In genomic region chr7:116327751-116328150, GRCh38 we compare ENCODE assay signal across 18 cellular contexts.
DNase-seq lines count a peak whose midpoint lies in the region; ATAC-seq, FAIRE-seq and TF ChIP-seq lines count a peak whose summit lies in the region.
"Had no signal": no experiment of that assay in that cellular context is flagged by ENCODE, and none has a peak within 500 bp of the region (broad histone marks: within the 10 kb centered on the region; RNA-seq: fewer than 3 reads in every experiment).

No MANE protein-coding gene starts in this region.

- 7% methylated on average over 7 of the region's 7 CpGs for WGBS in K562 (ENCODE audit: insufficient coverage, low coverage, missing lambda C conversion rate)

- H2AFZ ChIP-seq in K562 (ENCODE audit: low read depth, low read length): no peak overlapping the region

- no peaks in the 10 kb centered on the region for H3K79me2 ChIP-seq in K562 (ENCODE audit: control insufficient read depth, insufficient read depth, low read length)

- peaks cover 12% of the 10 kb centered on the region for H3K4me1 Mint-ChIP-seq in Calu3 (ENCODE audit: low read depth, unreplicated experiment)
- H3K4me1 Mint-ChIP-seq: activated naive CD8-positive, alpha-beta T cell treated with anti-CD3 and anti-CD28 coated beads, Interleukin-2, amount 10 ng/mL, durations not matched to agents 7 days and 5 days had no signal

- no peaks in the 10 kb centered on the region for H3K27me3 Mint-ChIP-seq in Calu3 (ENCODE audit: unreplicated experiment)

- no peak for TF ChIP-seq RAD21 in K562 (CRISPR knock-in tag; conservative IDR thresholded peaks at IDR 0.05 in 1 of 2, IDR thresholded peaks at IDR 0.05 in 1 of 2)

- H3K9me3 Mint-ChIP-seq in Calu3 (ENCODE audit: low read depth, unreplicated experiment): no peaks in the 10 kb centered on the region
- H3K9me3 Mint-ChIP-seq: activated naive CD8-positive, alpha-beta T cell treated with anti-CD3 and anti-CD28 coated beads, Interleukin-2, amount 10 ng/mL, durations not matched to agents 7 days and 5 days; neural crest cell had no signal

- intact Hi-C loops in K562 (cut with micrococcal nuclease) (no loop called here), Calu3 (cut with micrococcal nuclease; ENCODE audit: unreplicated experiment) (no loop called here)

- no peaks in the 10 kb centered on the region for H3K4me1 ChIP-seq in K562 (replicated peaks in 1 of 2; ENCODE audit: control insufficient read depth in 2 of 2, insufficient read depth in 2 of 2, low read length in 2 of 2)

- no peak for FAIRE-seq in HTR-8/SVneo (lab: Jason Lieb, UNC)
- FAIRE-seq in K562 (lab: Jason Lieb, UNC): no peak
- FAIRE-seq: A204.1, keratinocyte had no signal

- BruUV-seq in K562 (replicated peaks; lab: Mats Ljungman, UMichigan) (no TSS peak), Calu3 (replicated peaks; lab: Mats Ljungman, UMichigan) (no TSS peak)

- no peak overlapping the region for H3K4me3 Mint-ChIP-seq in Calu3 (ENCODE audit: low read depth, unreplicated experiment)
- H3K4me3 Mint-ChIP-seq: activated naive CD8-positive, alpha-beta T cell treated with anti-CD3 and anti-CD28 coated beads, Interleukin-2, amount 10 ng/mL, durations not matched to agents 7 days and 5 days; neural crest cell; T-helper 17 cell had no signal

- no peak overlapping the region for H3K27ac Mint-ChIP-seq in Calu3 (ENCODE audit: unreplicated experiment)
- H3K27ac Mint-ChIP-seq: activated naive CD8-positive, alpha-beta T cell treated with anti-CD3 and anti-CD28 coated beads, Interleukin-2, amount 10 ng/mL, durations not matched to agents 7 days and 5 days; T-helper 17 cell had no signal

- H3K9me3 ChIP-seq in K562 (replicated peaks; ENCODE audit: control insufficient read depth, insufficient read depth, low read depth, low read length): no peaks in the 10 kb centered on the region

- no peak for TF ChIP-seq POLR2A in K562 (conservative IDR thresholded peaks at IDR 0.05)

- CTCF ChIA-PET in K562 (lab: Yijun Ruan, JAX; ENCODE audit: low intra/inter-chr PET ratio): no interaction called here
- CTCF ChIA-PET in Calu3 (lab: Charles Lee): no interaction called here

- H3K9me1 ChIP-seq in K562 (ENCODE audit: control insufficient read depth, insufficient read depth, low read length): no peaks in the 10 kb centered on the region

- TF ChIP-seq CTCF in K562 (IDR thresholded peaks at IDR 0.05 in 2 of 3, conservative IDR thresholded peaks at IDR 0.05 in 1 of 3; ENCODE audit: insufficient read depth in 2 of 3, low read depth in 1 of 3, low read length in 3 of 3) (no peak), Calu3 (IDR thresholded peaks at IDR 0.05; ENCODE audit: unreplicated experiment) (no peak)

- no peak overlapping the region for H3K27ac ChIP-seq in K562 (ENCODE audit: extremely low read depth, low read depth, low read length)

- no peak overlapping the region for H3K4me3 ChIP-seq in K562

- POLR2A ChIA-PET in K562 (lab: Yijun Ruan, JAX): no interaction called here

- H3K9ac ChIP-seq in K562 (ENCODE audit: insufficient read depth in 1 of 2, low read depth in 2 of 2, low read length in 2 of 2): no peak overlapping the region

- H4K20me1 ChIP-seq in K562 (replicated peaks; ENCODE audit: control insufficient read depth, insufficient read depth, low read length): no peaks in the 10 kb centered on the region

- no peak for TF ChIP-seq EP300 in K562 (IDR thresholded peaks at IDR 0.05; ENCODE audit: low read length)

- no peak overlapping the region for H3K4me2 ChIP-seq in K562 (ENCODE audit: insufficient read depth, low read length)

- H3K27me3 ChIP-seq in K562 (ENCODE audit: control insufficient read depth in 2 of 2, insufficient read depth in 2 of 2, low read length in 2 of 2): peaks cover 7 to 14% of the 10 kb centered on the region in 2 experiments; a peak in 3 of 5 replicates

- H3K36me3 ChIP-seq in K562 (ENCODE audit: control insufficient read depth, insufficient read depth, low read length): no peaks in the 10 kb centered on the region

- ATAC-seq in K562: peak; percentile 33; the same call in 2 of the 3 replicates
- ATAC-seq in HG02678 (IDR thresholded peaks at IDR 0.05; ENCODE audit: unreplicated experiment): no peak
- ATAC-seq: T-helper 17 cell had no signal

- in situ Hi-C loops in K562 (cut with MboI): no loop called here

- H3K36me3 Mint-ChIP-seq in Calu3 (ENCODE audit: insufficient read depth, unreplicated experiment): no peaks in the 10 kb centered on the region
- H3K36me3 Mint-ChIP-seq: activated naive CD8-positive, alpha-beta T cell treated with anti-CD3 and anti-CD28 coated beads, Interleukin-2, amount 10 ng/mL, durations not matched to agents 7 days and 5 days had no signal

- peak; percentile 88 for DNase-seq in A172 (ENCODE audit: low spot score)
- DNase-seq in HTR-8/SVneo (ENCODE audit: insufficient read length, low spot score): peak; percentile 10
- peak in 1 of 4 experiments; percentile 13 for DNase-seq in K562 (ENCODE audit: extremely low read depth in 1 of 4, low spot score in 3 of 4)
- DNase-seq in islet precursor cell: peak; percentile 66
- DNase-seq in Kasumi-1 (lab: John Stamatoyannopoulos, UW): no peak
- DNase-seq in stimulated activated CD4-positive, alpha-beta T cell treated with anti-CD3 and anti-CD28 coated beads, Interleukin-15, amount 100 ng/mL, for 24 hours: no peak
- DNase-seq in Calu3: no peak
- DNase-seq: activated naive CD8-positive, alpha-beta T cell treated with anti-CD3 and anti-CD28 coated beads, Interleukin-2, amount 10 ng/mL, durations not matched to agents 7 days and 5 days; DMS79 treated with DMSO at 0.1 percent for 48 hours; NCI-H146; NK-92 treated with Interleukin-12 subunit alpha and Interleukin-12 subunit beta, amount 100 ng/mL, for 24 hours; stimulated activated CD4-positive, alpha-beta T cell treated with anti-CD3 and anti-CD28 coated beads, Interleukin-1b, Interleukin-23, amount 100 ng/mL, for 48 hours; stimulated activated naive CD4-positive, alpha-beta T cell; T-helper 17 cell had no signal

TF ChIP-seq in K562, 482 proteins besides CTCF, POLR2A, EP300 and RAD21:
- TF ChIP-seq ZNF124 (CRISPR knock-in tag; IDR thresholded peaks at IDR 0.05) (no peak), E2F3 (CRISPR knock-in tag; IDR thresholded peaks at IDR 0.05) (no peak), GMEB1 (CRISPR knock-in tag; IDR thresholded peaks at IDR 0.05) (no peak), HDAC6 (IDR thresholded peaks at IDR 0.05; ENCODE audit: low read depth, low read length) (no peak), ZNF347 (CRISPR knock-in tag; IDR thresholded peaks at IDR 0.05; ENCODE audit: low read depth) (no peak), ZNF140 (CRISPR knock-in tag; IDR thresholded peaks at IDR 0.05) (no peak), ZNF699 (CRISPR knock-in tag; IDR thresholded peaks at IDR 0.05; ENCODE audit: insufficient replicate concordance) (no peak), CC2D1A (IDR thresholded peaks at IDR 0.05) (no peak), SAP30 (IDR thresholded peaks at IDR 0.05; ENCODE audit: borderline replicate concordance, insufficient read depth, low read depth, low read length, poor library complexity, severe bottlenecking) (no peak), SAFB (IDR thresholded peaks at IDR 0.05; ENCODE audit: borderline replicate concordance, low read depth, low read length) (no peak), TCF7 (IDR thresholded peaks at IDR 0.05; ENCODE audit: borderline replicate concordance) (no peak), CBX1 (IDR thresholded peaks at IDR 0.05; ENCODE audit: low read depth) (no peak), ZC3H4 (CRISPR knock-in tag; IDR thresholded peaks at IDR 0.05; ENCODE audit: borderline replicate concordance) (no peak), ZC3H8 (IDR thresholded peaks at IDR 0.05) (no peak), ZNF316 (IDR thresholded peaks at IDR 0.05) (no peak), GTF2B (IDR thresholded peaks at IDR 0.05; ENCODE audit: extremely low read depth, insufficient read length) (no peak), KAT8 (IDR thresholded peaks at IDR 0.05; ENCODE audit: low read depth) (no peak), HNRNPH1 (optimal IDR thresholded peaks at IDR 0.05; ENCODE audit: low read depth, low read length) (no peak), PYGO2 (tag; IDR thresholded peaks at IDR 0.05) (no peak), HDAC3 (IDR thresholded peaks at IDR 0.05; ENCODE audit: borderline replicate concordance, partially characterized antibody) (no peak)

Comparison
In these comparisons a context has a peak if more than half of its experiments do, and no peak if none do; other contexts are left out.
1. DNase-seq: peak in A172 (single experiment), HTR-8/SVneo (single experiment) and islet precursor cell (single experiment); none in Kasumi-1 (0 of 2), stimulated activated CD4-positive, alpha-beta T cell treated with anti-CD3 and anti-CD28 coated beads, Interleukin-15, amount 100 ng/mL, for 24 hours (single experiment) and Calu3 (single experiment).